ENCODE assay signal across 22 cellular contexts in genomic region chr14:35553808-35554207, GRCh38. TPM values are rescaled to one million over a fixed set of nuclear protein-coding genes. Genes with fewer than 3 reads are reported as not detected.
DNase-seq lines count a peak whose midpoint lies in the region; ATAC-seq and TF ChIP-seq lines count a peak whose summit lies in the region.
"Had no signal": no experiment of that assay in that cellular context is flagged by ENCODE, and none has a peak within 500 bp of the region (broad histone marks: within the 10 kb centered on the region; RNA-seq: fewer than 3 reads in every experiment).

No MANE protein-coding gene starts in this region.

- H3K4me1 ChIP-seq in adipocyte (ENCODE audit: control insufficient read depth, insufficient read depth, low read length) (peaks cover 9% of the 10 kb centered on the region), transverse colon (no peaks in the 10 kb centered on the region)
- H3K4me1 ChIP-seq: vagina had no signal

- TF ChIP-seq POLR2A in transverse colon (IDR thresholded peaks at IDR 0.05), result no peak

- 72 to 86% methylated on average over 1 of the region's 1 CpG for WGBS in transverse colon (ENCODE audit: low coverage in 1 of 2), 2 donors

- H3K27me3 ChIP-seq in adipocyte (replicated peaks; ENCODE audit: control insufficient read depth, insufficient read depth, low read length) (no peaks in the 10 kb centered on the region), transverse colon (no peaks in the 10 kb centered on the region)
- H3K27me3 ChIP-seq: brain microvascular endothelial cell, vagina had no signal

- DNase-seq in AG08395 (ENCODE audit: low spot score) (peak; percentile 27), HCEC 1CT (peak; percentile 73), adipocyte (ENCODE audit: low read depth) (peak; percentile 47), hepatic stellate cell (ENCODE audit: low spot score) (peak; percentile 15), NCI-H2196 treated with DMSO at 0.1 percent for 48 hours (lab: John Stamatoyannopoulos, UW; ENCODE audit: unreplicated experiment) (no peak), transverse colon (no peak)
- no peak for DNase-seq in activated CD4-positive, CD25-positive, alpha-beta regulatory T cell (lab: John Stamatoyannopoulos, UW)
- DNase-seq: ACHN; activated CD4-positive, alpha-beta T cell treated with anti-CD3 and anti-CD28 coated beads, Interleukin-2, amount 10 ng/mL, durations not matched to agents 24 days and 14 days; brain microvascular endothelial cell; CD8-positive, alpha-beta T cell; left cardiac atrium; NCI-H2107; posterior cingulate gyrus; SHP77; T-helper 1 cell had no signal

- in situ Hi-C loops in transverse colon (cut with MboI; ENCODE audit: low pct_ligation_motif_present in 1 of 4, low pct_unique_long_range_greater_than_20kb in 1 of 4, low sequenced_read_pairs in 3 of 4), result no loop called here

- H3K9ac ChIP-seq in adipocyte (ENCODE audit: low read length), result no peak overlapping the region

- TF ChIP-seq CTCF in transverse colon (IDR thresholded peaks at IDR 0.05), result no peak

- H3K36me3 ChIP-seq in adipocyte (ENCODE audit: control insufficient read depth, insufficient read depth, low read length, severe bottlenecking) (no peaks in the 10 kb centered on the region), transverse colon (no peaks in the 10 kb centered on the region)
- H3K36me3 ChIP-seq: brain microvascular endothelial cell, vagina had no signal

- H3K9me3 ChIP-seq in adipocyte (ENCODE audit: control insufficient read depth, low read length) (no peaks in the 10 kb centered on the region), transverse colon (no peaks in the 10 kb centered on the region)
- H3K9me3 ChIP-seq: vagina had no signal

- no peak overlapping the region for H3K27ac ChIP-seq in transverse colon
- H3K27ac ChIP-seq: brain microvascular endothelial cell, vagina had no signal

- no peak for TF ChIP-seq EP300 in transverse colon (IDR thresholded peaks at IDR 0.05; ENCODE audit: low read depth)

- intact Hi-C loops in transverse colon (cut with DNase I; ENCODE audit: low total_unique reads), result no loop called here

- H3K4me3 ChIP-seq in adipocyte (ENCODE audit: low read length), result no peak overlapping the region
- no peak overlapping the region for H3K4me3 ChIP-seq in transverse colon
- H3K4me3 ChIP-seq: vagina had no signal

- ATAC-seq in HG03108 (IDR thresholded peaks at IDR 0.05; ENCODE audit: unreplicated experiment), result no peak
- ATAC-seq: activated T-helper 17 cell treated with anti-CD3 and anti-CD28 coated beads, Interleukin-2, amount 50 U/mL, for 72 hours; CD8-positive, alpha-beta T cell; sciatic nerve had no signal

RNA-seq across cellular contexts. Expression of gene INSM2, which starts 19.8 kb away (rescaled TPM):
- total RNA-seq in transverse colon, result under 1 TPM in 1 of 4 donors, not detected in 3; 0.14 TPM
- total RNA-seq: activated CD4-positive, alpha-beta T cell treated with anti-CD3 and anti-CD28 coated beads, Interleukin-2, amount 10 ng/mL, durations not matched to agents 24 days and 14 days; activated T-helper 17 cell treated with anti-CD3 and anti-CD28 coated beads, Interleukin-2, amount 50 U/mL, for 72 hours; CD8-positive, alpha-beta T cell; epithelial cell of proximal tubule; left cardiac atrium; mesothelial cell of epicardium; sciatic nerve had no signal

Comparison
In these comparisons a context has a peak if more than half of its experiments do, and no peak if none do; other contexts are left out.
1. DNase-seq: peak in AG08395 (single experiment), HCEC 1CT (single experiment), adipocyte (single experiment) and hepatic stellate cell (single experiment); none in activated CD4-positive, CD25-positive, alpha-beta regulatory T cell (0 of 4), NCI-H2196 treated with DMSO at 0.1 percent for 48 hours (single experiment) and transverse colon (single experiment).